ENCODE assay signal across 1 cellular context in genomic region chr14:22558221-22558913, GRCh38.
TF ChIP-seq lines count a peak whose summit lies in the region.

No MANE protein-coding gene starts in this region.

TF ChIP-seq in HepG2, 621 proteins besides CTCF, POLR2A, EP300 and RAD21 (continued from another document and continues in another):
- TF ChIP-seq HMGXB3 (CRISPR knock-in tag; IDR thresholded peaks at IDR 0.05; ENCODE audit: borderline replicate concordance), result no peak
- no peak for TF ChIP-seq BCL3 (CRISPR knock-in tag; IDR thresholded peaks at IDR 0.05)
- no peak for TF ChIP-seq ZFP36L1 (CRISPR knock-in tag; IDR thresholded peaks at IDR 0.05)
- no peak for TF ChIP-seq TMF1 (CRISPR knock-in tag; IDR thresholded peaks at IDR 0.05; ENCODE audit: low read depth)
- 0 out of 2 replicates have a peak, but pooled peaks have one; percentile 11 for TF ChIP-seq SMC3 (IDR thresholded peaks at IDR 0.05; ENCODE audit: low read length)
- TF ChIP-seq ZNF318 (CRISPR knock-in tag; IDR thresholded peaks at IDR 0.05), result 0 out of 2 replicates have a peak, but pooled peaks have one; percentile 42
- no peak for TF ChIP-seq ZNF337 (CRISPR knock-in tag; IDR thresholded peaks at IDR 0.05; ENCODE audit: borderline replicate concordance, low read depth)
- TF ChIP-seq ADNP (CRISPR knock-in tag; IDR thresholded peaks at IDR 0.05), result no peak
- TF ChIP-seq ZNF552 (CRISPR knock-in tag; IDR thresholded peaks at IDR 0.05; ENCODE audit: borderline replicate concordance), result 0 out of 2 replicates have a peak, but pooled peaks have one; percentile 29
- TF ChIP-seq NFYC (CRISPR knock-in tag; IDR thresholded peaks at IDR 0.05), result no peak
- no peak for TF ChIP-seq ZNF580 (CRISPR knock-in tag; IDR thresholded peaks at IDR 0.05; ENCODE audit: borderline replicate concordance, low read depth)
- no peak for TF ChIP-seq NONO (IDR thresholded peaks at IDR 0.05)
- no peak for TF ChIP-seq NONO (CRISPR knock-in tag; conservative IDR thresholded peaks at IDR 0.05)
- 0 out of 2 replicates have a peak, but pooled peaks have one; percentile 37 for TF ChIP-seq ZNF782 (CRISPR knock-in tag; IDR thresholded peaks at IDR 0.05; ENCODE audit: borderline replicate concordance)
- no peak for TF ChIP-seq ZNF770 (CRISPR knock-in tag; IDR thresholded peaks at IDR 0.05)
- no peak for TF ChIP-seq SOX5 (CRISPR knock-in tag; IDR thresholded peaks at IDR 0.05; ENCODE audit: borderline replicate concordance)
- peak; percentile 52 for TF ChIP-seq XRCC5 (optimal IDR thresholded peaks at IDR 0.05; ENCODE audit: low read length)
- peak; percentile 86; the same call in 1 of the 2 replicates for TF ChIP-seq ZNF354B (CRISPR knock-in tag; IDR thresholded peaks at IDR 0.05)
- peak; percentile 97 for TF ChIP-seq ZBTB38 (CRISPR knock-in tag; IDR thresholded peaks at IDR 0.05)
- TF ChIP-seq SNAPC4 (CRISPR knock-in tag; IDR thresholded peaks at IDR 0.05), result no peak
- no peak for TF ChIP-seq TAF15 (IDR thresholded peaks at IDR 0.05; ENCODE audit: low read depth, low read length, poor library complexity, severe bottlenecking)
- no peak for TF ChIP-seq RERE (CRISPR knock-in tag; IDR thresholded peaks at IDR 0.05; ENCODE audit: low read depth)
- peak; percentile 19 for TF ChIP-seq TEAD3 (CRISPR knock-in tag; optimal IDR thresholded peaks at IDR 0.05; ENCODE audit: borderline replicate concordance)
